In genomic region chr7:26549281-26549943, GRCh38 we compare ENCODE assay signal across 1 cellular context.
TF ChIP-seq lines count a peak whose summit lies in the region.

No MANE protein-coding gene starts in this region.

TF ChIP-seq in H1, 55 proteins besides CTCF, POLR2A, EP300 and RAD21 (continued from another document):
- no peak for TF ChIP-seq EZH2 (IDR thresholded peaks at IDR 0.05; ENCODE audit: low read depth, low read length, severe bottlenecking)
- TF ChIP-seq KDM5A (IDR thresholded peaks at IDR 0.05; ENCODE audit: low read length), result no peak
TF ChIP-seq in H1: peak in this region for 0.
